ENCODE assay signal across 25 cellular contexts in the genomic region with DNA sequence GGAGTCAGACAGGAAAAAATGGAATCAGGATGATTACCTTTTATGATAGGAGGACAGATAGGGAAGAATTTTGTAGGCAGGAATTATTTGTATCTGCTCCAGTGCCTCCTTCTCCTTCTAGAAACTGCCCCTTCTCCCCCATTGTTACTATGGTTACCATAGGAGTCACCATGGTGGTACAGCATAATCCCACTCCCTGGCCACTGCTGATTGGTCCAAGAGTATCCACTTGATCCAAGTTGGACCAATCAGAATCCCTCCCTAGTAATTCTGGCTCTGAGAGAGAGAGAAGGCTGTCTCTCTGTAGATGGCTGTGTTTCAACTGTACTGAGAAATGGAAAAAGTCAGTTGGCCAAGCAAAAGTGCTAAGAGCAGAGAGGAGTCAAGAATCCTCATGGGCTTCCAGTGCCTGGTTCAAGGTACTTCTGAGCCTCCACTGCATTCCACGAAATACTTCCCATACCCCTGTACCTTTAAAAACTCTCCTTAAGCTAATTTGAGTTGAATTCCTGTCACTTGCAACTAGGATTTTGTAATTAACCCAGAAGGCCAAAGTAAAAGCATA.
DNase-seq lines count a peak whose midpoint lies in the region; ATAC-seq and TF ChIP-seq lines count a peak whose summit lies in the region.
"Had no signal": no experiment of that assay in that cellular context is flagged by ENCODE, and none has a peak within 500 bp of the region (broad histone marks: within the 10 kb centered on the region; RNA-seq: fewer than 3 reads in every experiment).

No MANE protein-coding gene starts in this region.

- no peaks in the 10 kb centered on the region for H3K9me2 ChIP-seq in PC-9 (ENCODE audit: insufficient read depth)

- intact Hi-C loops in PC-9 (cut with micrococcal nuclease; ENCODE audit: unreplicated experiment): no loop called here

- no peak overlapping the region for H2AFZ ChIP-seq in PC-9

- no peak overlapping the region for H3K4me3 ChIP-seq in PC-9
- H3K4me3 ChIP-seq: left ventricle myocardium inferior, SK-N-MC, thoracic aorta had no signal

- H3K27me3 ChIP-seq in PC-9 (ENCODE audit: insufficient read depth, low read depth): no peaks in the 10 kb centered on the region

- no peaks in the 10 kb centered on the region for H4K20me1 ChIP-seq in PC-9 (ENCODE audit: insufficient read depth)

- no peaks in the 10 kb centered on the region for H3F3A ChIP-seq in PC-9 (ENCODE audit: insufficient read depth, low read depth)

- H3K27ac ChIP-seq in PC-9: no peak overlapping the region
- H3K27ac ChIP-seq: left ventricle myocardium inferior, SK-N-MC, thoracic aorta had no signal

- no peaks in the 10 kb centered on the region for H3K79me2 ChIP-seq in PC-9 (ENCODE audit: low read depth)

- BruUV-seq in PC-9 (replicated peaks; lab: Mats Ljungman, UMichigan): no TSS peak

- no peaks in the 10 kb centered on the region for H3K9me3 ChIP-seq in PC-9 (ENCODE audit: insufficient read depth, low read depth)
- H3K9me3 ChIP-seq: left ventricle myocardium inferior, thoracic aorta had no signal

- no peaks in the 10 kb centered on the region for H3K36me3 ChIP-seq in PC-9 (ENCODE audit: low read depth)
- H3K36me3 ChIP-seq: left ventricle myocardium inferior, thoracic aorta had no signal

- no peak for ATAC-seq in HG03159 (IDR thresholded peaks at IDR 0.05; ENCODE audit: unreplicated experiment)
- ATAC-seq: activated naive CD8-positive, alpha-beta T cell treated with anti-CD3 and anti-CD28 coated beads, Interleukin-2, amount 50 U/mL, for 24 hours; activated T-cell treated with anti-CD3 and anti-CD28 coated beads, Interleukin-2, amount 50 U/mL, for 72 hours; effector memory CD8-positive, alpha-beta T cell; right cardiac atrium had no signal

- peak; percentile 22 for DNase-seq in NCI-H82 (lab: John Stamatoyannopoulos, UW)
- DNase-seq in NCI-H82 treated with DMSO at 0.1 percent for 48 hours (lab: John Stamatoyannopoulos, UW; ENCODE audit: unreplicated experiment): no peak
- peak; percentile 88 for DNase-seq in NCI-H2227 (lab: John Stamatoyannopoulos, UW; ENCODE audit: unreplicated experiment)
- peak; percentile 46 for DNase-seq in cerebellar cortex (ENCODE audit: low spot score)
- DNase-seq in PC-9: no peak
- DNase-seq in pons (ENCODE audit: low spot score): no peak
- DNase-seq: activated CD4-positive, CD25-positive, alpha-beta regulatory T cell; activated naive CD8-positive, alpha-beta T cell treated with anti-CD3 and anti-CD28 coated beads, Interleukin-2, amount 50 U/mL, for 24 hours; activated T-cell treated with anti-CD3 and anti-CD28 coated beads, Interleukin-2, amount 50 U/mL, for 72 hours; AML-193; CD4-positive, alpha-beta T cell; effector memory CD8-positive, alpha-beta T cell; KG1; left ventricle myocardium inferior; mesenchymal stem cell; MM.1S; NCI-H2081 treated with DMSO at 0.1 percent for 48 hours; NCI-H526 treated with DMSO at 0.1 percent for 48 hours; posterior cingulate gyrus; right cardiac atrium; stimulated activated CD4-positive, alpha-beta T cell treated with anti-CD3 and anti-CD28 coated beads, Interleukin-1b, Interleukin-23, amount 100 ng/mL, for 48 hours; stimulated activated naive CD4-positive, alpha-beta T cell treated with Interleukin-2 at 50 U/mL for 16 hours had no signal

- H3K4me1 ChIP-seq in PC-9 (replicated peaks; ENCODE audit: insufficient read depth): no peaks in the 10 kb centered on the region
- H3K4me1 ChIP-seq: left ventricle myocardium inferior had no signal

- CTCF ChIA-PET in PC-9 (lab: Charles Lee): no interaction called here

- POLR2A ChIA-PET in PC-9 (lab: Charles Lee; ENCODE audit: unreplicated experiment): no interaction called here

- no peak overlapping the region for H3K4me2 ChIP-seq in PC-9

- TF ChIP-seq CTCF in PC-9 (conservative IDR thresholded peaks at IDR 0.05): no peak

Comparison
In these comparisons a context has a peak if more than half of its experiments do, and no peak if none do; other contexts are left out.
1. DNase-seq: peak in NCI-H82 (single experiment), NCI-H2227 (single experiment) and cerebellar cortex (single experiment); none in NCI-H82 treated with DMSO at 0.1 percent for 48 hours (single experiment), PC-9 (0 of 2) and pons (single experiment).